Comparison of ENCODE assay signal across 22 cellular contexts in the genomic region with DNA sequence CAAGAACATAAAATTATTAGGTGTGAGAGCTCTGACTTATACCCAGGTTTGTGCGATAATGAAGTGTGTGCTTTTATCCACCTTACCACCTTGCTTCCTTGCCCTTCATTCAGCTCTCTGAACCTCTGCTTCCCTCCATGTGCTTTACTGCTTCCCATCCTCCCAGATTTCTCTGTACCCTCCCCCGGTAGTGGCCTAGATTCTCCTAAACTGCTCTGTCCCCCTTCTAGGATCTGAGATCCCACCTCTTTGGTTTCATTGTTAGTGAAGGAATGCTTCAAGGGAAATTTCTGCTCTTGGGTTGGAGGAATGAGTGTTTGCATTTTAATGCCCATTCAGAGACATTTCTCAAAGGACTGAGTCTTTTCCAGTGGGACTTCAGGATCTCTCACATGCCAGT.
DNase-seq lines count a peak whose midpoint lies in the region; ATAC-seq and TF ChIP-seq lines count a peak whose summit lies in the region.
"Had no signal": no experiment of that assay in that cellular context is flagged by ENCODE, and none has a peak within 500 bp of the region (broad histone marks: within the 10 kb centered on the region; RNA-seq: fewer than 3 reads in every experiment).

No MANE protein-coding gene starts in this region.

- peak overlapping the region; percentile 9 for H3K27ac Mint-ChIP-seq in Calu3 (ENCODE audit: unreplicated experiment)
- peak overlapping the region; percentile 38 for H3K27ac Mint-ChIP-seq in glutamatergic neuron (ENCODE audit: unreplicated experiment)
- H3K27ac Mint-ChIP-seq: B cell; CD8-positive, alpha-beta T cell; HFFc6 had no signal

- CTCF ChIA-PET in Calu3 (lab: Charles Lee): no interaction called here

- no peaks in the 10 kb centered on the region for H3K9me3 Mint-ChIP-seq in Calu3 (ENCODE audit: low read depth, unreplicated experiment)
- no peaks in the 10 kb centered on the region for H3K9me3 Mint-ChIP-seq in glutamatergic neuron (ENCODE audit: unreplicated experiment)
- H3K9me3 Mint-ChIP-seq: CD4-positive, CD25-positive, alpha-beta regulatory T cell; CD8-positive, alpha-beta T cell had no signal

- no peaks in the 10 kb centered on the region for H3K27me3 Mint-ChIP-seq in Calu3 (ENCODE audit: unreplicated experiment)
- peaks cover 1% of the 10 kb centered on the region for H3K27me3 Mint-ChIP-seq in glutamatergic neuron (ENCODE audit: unreplicated experiment)
- H3K27me3 Mint-ChIP-seq: B cell; CD4-positive, CD25-positive, alpha-beta regulatory T cell had no signal

- H3K36me3 Mint-ChIP-seq in Calu3 (ENCODE audit: insufficient read depth, unreplicated experiment): peaks cover 8% of the 10 kb centered on the region
- no peaks in the 10 kb centered on the region for H3K36me3 Mint-ChIP-seq in glutamatergic neuron (ENCODE audit: unreplicated experiment)
- H3K36me3 Mint-ChIP-seq: CD4-positive, CD25-positive, alpha-beta regulatory T cell; CD8-positive, alpha-beta T cell had no signal

- H3K27ac ChIP-seq in HUES64 (ENCODE audit: low read depth, low read length): peak overlapping the region; percentile 32; the same call in 1 of the 2 replicates
- H3K27ac ChIP-seq: 22Rv1, BLaER1, C4-2B had no signal

- DNase-seq in Calu3 (no peak), SK-MEL-5 (ENCODE audit: low read depth, low spot score) (peak; percentile 38), glutamatergic neuron (no peak), NCI-H2171 treated with DMSO at 0.1 percent for 48 hours (lab: John Stamatoyannopoulos, UW) (no peak)
- DNase-seq in stimulated activated CD4-positive, alpha-beta T cell treated with anti-CD3 and anti-CD28 coated beads, Interleukin-12 subunit alpha, Interleukin-12 subunit beta, amount 100 ng/mL, for 4 hours: no peak
- DNase-seq in activated CD4-positive, CD25-positive, alpha-beta regulatory T cell (lab: John Stamatoyannopoulos, UW): no peak
- DNase-seq: Caco-2; CD4-positive, CD25-positive, alpha-beta regulatory T cell; CD8-positive, alpha-beta T cell; DMS 273 treated with DMSO at 0.1 percent for 48 hours; DMS79; EL; GDM1; HFFc6 had no signal

- H3K9me3 ChIP-seq in HUES64 (ENCODE audit: insufficient read depth, low read depth, low read length): no peaks in the 10 kb centered on the region
- H3K9me3 ChIP-seq: BLaER1, Caco-2, HAP-1 had no signal

- H3K4me1 ChIP-seq in HUES64 (ENCODE audit: insufficient read depth, low read length): peaks cover 61% of the 10 kb centered on the region
- H3K4me1 ChIP-seq: Caco-2, HAP-1 had no signal

- TF ChIP-seq CTCF in Calu3 (IDR thresholded peaks at IDR 0.05; ENCODE audit: unreplicated experiment): no peak
- no peak for TF ChIP-seq CTCF in glutamatergic neuron (IDR thresholded peaks at IDR 0.05; ENCODE audit: partially characterized antibody, unreplicated experiment)

- H3K4me3 Mint-ChIP-seq in Calu3 (ENCODE audit: low read depth, unreplicated experiment) (no peak overlapping the region), glutamatergic neuron (ENCODE audit: unreplicated experiment) (no peak overlapping the region)
- H3K4me3 Mint-ChIP-seq: B cell; CD4-positive, CD25-positive, alpha-beta regulatory T cell; CD8-positive, alpha-beta T cell; HFFc6 had no signal

- intact Hi-C loops in Calu3 (cut with micrococcal nuclease; ENCODE audit: unreplicated experiment): loop anchor here (10.0 kb wide), 1 partner anchor 319 kb away; no protein-coding TSS in a partner anchor

- no peak overlapping the region for H3K4me3 ChIP-seq in HUES64 (ENCODE audit: low read length)
- H3K4me3 ChIP-seq: BLaER1, GM12878, HAP-1 had no signal

- no TSS peak for BruUV-seq in Calu3 (replicated peaks; lab: Mats Ljungman, UMichigan)

- H3K9ac ChIP-seq in HUES64 (ENCODE audit: low read depth, low read length): no peak overlapping the region
- H3K9ac ChIP-seq: BLaER1 had no signal

- H3K4me1 Mint-ChIP-seq in Calu3 (ENCODE audit: low read depth, unreplicated experiment): peaks cover 28% of the 10 kb centered on the region
- H3K4me1 Mint-ChIP-seq in glutamatergic neuron (ENCODE audit: low read depth, unreplicated experiment): peaks cover 28% of the 10 kb centered on the region

- no peaks in the 10 kb centered on the region for H3K27me3 ChIP-seq in HUES64 (ENCODE audit: insufficient read depth, low read length)
- H3K27me3 ChIP-seq: BLaER1 had no signal

- WGBS in HUES64: 83% methylated on average over 2 of the region's 2 CpGs

- no peaks in the 10 kb centered on the region for H3K36me3 ChIP-seq in HUES64 (ENCODE audit: insufficient read depth, low read length)
- H3K36me3 ChIP-seq: BLaER1, HAP-1 had no signal

- no peak for ATAC-seq in GM18502 (IDR thresholded peaks at IDR 0.05; ENCODE audit: poor library complexity, unreplicated experiment)
- ATAC-seq: CD8-positive, alpha-beta T cell; GM12878 had no signal

- in situ Hi-C loops in SK-MEL-5 (cut with HindIII; ENCODE audit: low pct_unique_long_range_greater_than_20kb, low sequenced_read_pairs): no loop called here
